ENCODE assay signal across 8 cellular contexts in the genomic region with DNA sequence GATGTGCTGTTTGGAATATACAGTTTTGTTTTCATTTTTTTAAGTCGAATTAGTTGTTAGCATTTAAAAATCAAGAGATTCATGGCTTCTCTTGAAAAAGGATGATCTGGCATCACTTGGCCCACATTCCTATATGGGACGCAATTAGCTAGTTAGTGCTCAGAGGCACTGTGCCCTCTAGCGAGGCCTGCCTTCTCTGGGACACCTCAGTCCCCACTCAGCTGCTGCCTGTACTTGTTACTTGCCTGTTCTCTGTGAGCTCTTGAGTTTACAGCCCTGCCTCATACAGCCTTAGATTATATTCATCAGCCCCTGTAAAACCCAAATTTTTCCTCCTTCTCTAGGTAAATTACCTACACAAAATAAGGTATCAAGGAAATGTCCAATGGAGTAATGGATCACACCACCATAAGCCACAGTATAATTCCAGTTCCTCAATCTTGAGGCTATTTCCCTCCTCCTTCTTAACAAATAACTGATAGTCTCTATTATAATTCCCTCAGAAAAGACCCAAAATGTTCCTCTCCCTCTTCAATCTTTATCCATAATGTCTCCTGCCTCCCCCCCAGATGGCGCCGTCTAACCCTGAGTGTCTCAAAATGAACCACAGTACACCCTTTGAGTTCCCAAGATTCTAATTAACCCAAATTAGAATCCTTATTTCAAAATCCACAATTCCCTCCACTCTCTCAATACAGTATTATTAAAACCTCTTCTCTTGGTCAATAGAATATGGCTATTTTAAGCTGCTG. TPM values are rescaled to one million over a fixed set of nuclear protein-coding genes. Genes with fewer than 3 reads are reported as not detected.
A peak's percentile ranks its signal among the peaks of the same experiment; 100 is the strongest.
DNase-seq lines count a peak whose midpoint lies in the region; ATAC-seq and TF ChIP-seq lines count a peak whose summit lies in the region.

No MANE protein-coding gene starts in this region.

- in situ Hi-C loops in GM13977 (cut with MboI; ENCODE audit: low pct_unique_long_range_greater_than_20kb, low sequenced_read_pairs, unreplicated experiment) = no loop called here

- TF ChIP-seq POLR2A in breast epithelium (IDR thresholded peaks at IDR 0.05) (no peak), esophagus muscularis mucosa (IDR thresholded peaks at IDR 0.05; ENCODE audit: low read depth) (no peak)

- peaks cover 7% of the 10 kb centered on the region for H3K79me2 ChIP-seq in neural progenitor cell (ENCODE audit: low read depth)

- H3K36me3 ChIP-seq in breast epithelium (no peaks in the 10 kb centered on the region), neural progenitor cell (no peaks in the 10 kb centered on the region), esophagus muscularis mucosa (peaks cover 14 to 20% (median 16%) of the 10 kb centered on the region in 4 donors)

- no peaks in the 10 kb centered on the region for H3K27me3 ChIP-seq in breast epithelium
- no peaks in the 10 kb centered on the region for H3K27me3 ChIP-seq in neural progenitor cell
- no peaks in the 10 kb centered on the region for H3K27me3 ChIP-seq in esophagus muscularis mucosa

- no peak overlapping the region for H3K4me3 Mint-ChIP-seq in neural progenitor cell

- H3K4me1 ChIP-seq in breast epithelium (no peaks in the 10 kb centered on the region), neural progenitor cell (peaks cover 21% of the 10 kb centered on the region), esophagus muscularis mucosa (peaks cover 3 to 51% (median 40%) of the 10 kb centered on the region in 4 donors)

- peaks cover 2% of the 10 kb centered on the region for H3K27me3 Mint-ChIP-seq in neural progenitor cell (ENCODE audit: insufficient read depth, low read depth)

- WGBS in esophagus muscularis mucosa = 89% methylated on average over 5 of the region's 5 CpGs

- intact Hi-C loops in breast epithelium (cut with DNase I; ENCODE audit: low total_unique reads) (no loop called here), esophagus muscularis mucosa (cut with DNase I) (no loop called here)

- ATAC-seq in GM18907 (IDR thresholded peaks at IDR 0.05; ENCODE audit: unreplicated experiment) (no peak), HG03025 (IDR thresholded peaks at IDR 0.05; ENCODE audit: low FRiP score, unreplicated experiment) (no peak)

- TF ChIP-seq CTCF in AG10803 (conservative IDR thresholded peaks at IDR 0.05; ENCODE audit: low read length) (peak; percentile 65), GM13977 (IDR thresholded peaks at IDR 0.05; ENCODE audit: extremely low read depth, insufficient read depth, missing control alignments) (peak; percentile 70), breast epithelium (IDR thresholded peaks at IDR 0.05) (no peak), neural progenitor cell (IDR thresholded peaks at IDR 0.05) (peak; percentile 68), esophagus muscularis mucosa (IDR thresholded peaks at IDR 0.05) (no peak)

- no peak overlapping the region for H2AFZ ChIP-seq in neural progenitor cell (replicated peaks)

- no peaks in the 10 kb centered on the region for H3K9me3 ChIP-seq in breast epithelium
- no peaks in the 10 kb centered on the region for H3K9me3 ChIP-seq in neural progenitor cell (ENCODE audit: low read depth)
- H3K9me3 ChIP-seq in esophagus muscularis mucosa = no peaks in the 10 kb centered on the region

- TF ChIP-seq EP300 in esophagus muscularis mucosa (IDR thresholded peaks at IDR 0.05) = no peak

- H3K27ac Mint-ChIP-seq in neural progenitor cell = no peak overlapping the region

- no peaks in the 10 kb centered on the region for H3K36me3 Mint-ChIP-seq in neural progenitor cell

- peaks cover 8% of the 10 kb centered on the region for H3K4me1 Mint-ChIP-seq in neural progenitor cell

- H3K4me3 ChIP-seq in AG10803 (ENCODE audit: low read length) (peak overlapping the region; percentile 89), breast epithelium (no peak overlapping the region), neural progenitor cell (no peak overlapping the region), esophagus muscularis mucosa (no peak overlapping the region)

- no peak overlapping the region for H3K9ac ChIP-seq in neural progenitor cell

- H3F3A ChIP-seq in neural progenitor cell (ENCODE audit: low read depth) = peaks cover 3% of the 10 kb centered on the region

- H3K9me3 Mint-ChIP-seq in neural progenitor cell = no peaks in the 10 kb centered on the region

- peak overlapping the region; percentile 82 for H3K4me2 ChIP-seq in neural progenitor cell

- DNase-seq in AG10803 (ENCODE audit: low read depth) = peak; percentile 64
- peak; percentile 39 for DNase-seq in GM13977 (ENCODE audit: low spot score)
- peak; percentile 53 for DNase-seq in RPMI8226
- DNase-seq in breast epithelium (ENCODE audit: low spot score in 2 of 2) = no peak
- DNase-seq in neural progenitor cell (ENCODE audit: low spot score) = peak; percentile 51
- no peak for DNase-seq in esophagus muscularis mucosa (ENCODE audit: extremely low spot score)

- H4K20me1 ChIP-seq in neural progenitor cell (ENCODE audit: low read depth) = no peaks in the 10 kb centered on the region

- peak overlapping the region; percentile 6 to 57 for H3K27ac ChIP-seq in breast epithelium
- no peak overlapping the region for H3K27ac ChIP-seq in neural progenitor cell
- peak overlapping the region in 1 of 4 donors; percentile 12 for H3K27ac ChIP-seq in esophagus muscularis mucosa (replicated peaks in 1 of 4)

RNA-seq across cellular contexts. Expression of a gene that starts 2.7 kb away (rescaled TPM):
- total RNA-seq in breast epithelium (10 to 100 TPM; 10.4 to 19.5 (median 16.7) TPM), neural progenitor cell (ENCODE audit: low replicate concordance) (6.6 and 8.6 TPM in 2 replicates), esophagus muscularis mucosa (10 to 100 TPM; 15.2 to 26.6 (median 23.1) TPM)

Comparison
In these comparisons a context has a peak if more than half of its experiments do, and no peak if none do; other contexts are left out.
1. DNase-seq: peak in AG10803 (single experiment), GM13977 (single experiment), RPMI8226 (single experiment) and neural progenitor cell (single experiment); none in breast epithelium (0 of 2) and esophagus muscularis mucosa (single experiment).
2. CTCF ChIP-seq: peak in AG10803 (single experiment), GM13977 (single experiment) and neural progenitor cell (single experiment); none in breast epithelium (0 of 3) and esophagus muscularis mucosa (0 of 3).